Comparison of ENCODE assay signal across 8 cellular contexts in genomic region chr21:44919913-44920693, GRCh38. TPM values are rescaled to one million over a fixed set of nuclear protein-coding genes. Genes with fewer than 3 reads are reported as not detected.
DNase-seq lines count a peak whose midpoint lies in the region; ATAC-seq and TF ChIP-seq lines count a peak whose summit lies in the region.

No MANE protein-coding gene starts in this region.

- no peak for TF ChIP-seq POLR2A in erythroblast (IDR thresholded peaks at IDR 0.05; ENCODE audit: low read length)

- H3K9me3 Mint-ChIP-seq in activated naive CD8-positive, alpha-beta T cell treated with anti-CD3 and anti-CD28 coated beads, Interleukin-2, amount 50 U/mL, for 24 hours: no peaks in the 10 kb centered on the region
- no peaks in the 10 kb centered on the region for H3K9me3 Mint-ChIP-seq in neural crest cell

- H3K36me3 Mint-ChIP-seq in activated naive CD8-positive, alpha-beta T cell treated with anti-CD3 and anti-CD28 coated beads, Interleukin-2, amount 50 U/mL, for 24 hours (ENCODE audit: low read depth): peaks cover 33% of the 10 kb centered on the region
- no peaks in the 10 kb centered on the region for H3K36me3 Mint-ChIP-seq in neural crest cell (ENCODE audit: low read depth)

- peak overlapping the region; percentile 100 for H3K4me3 Mint-ChIP-seq in activated naive CD8-positive, alpha-beta T cell treated with anti-CD3 and anti-CD28 coated beads, Interleukin-2, amount 50 U/mL, for 24 hours
- no peak overlapping the region for H3K4me3 Mint-ChIP-seq in neural crest cell

- ATAC-seq in HG03103 (IDR thresholded peaks at IDR 0.05; ENCODE audit: low read depth, unreplicated experiment) (peak; percentile 13), GM18867 (IDR thresholded peaks at IDR 0.05; ENCODE audit: unreplicated experiment) (no peak)
- ATAC-seq in activated naive CD8-positive, alpha-beta T cell treated with anti-CD3 and anti-CD28 coated beads, Interleukin-2, amount 50 U/mL, for 24 hours: peak; percentile 27

- H3K4me3 ChIP-seq in GM12875 (ENCODE audit: low read depth, low read length): peak overlapping the region; percentile 81

- peaks cover 81% of the 10 kb centered on the region for H3K4me1 Mint-ChIP-seq in activated naive CD8-positive, alpha-beta T cell treated with anti-CD3 and anti-CD28 coated beads, Interleukin-2, amount 50 U/mL, for 24 hours
- peaks cover 14% of the 10 kb centered on the region for H3K4me1 Mint-ChIP-seq in neural crest cell

- H3K27ac Mint-ChIP-seq in activated naive CD8-positive, alpha-beta T cell treated with anti-CD3 and anti-CD28 coated beads, Interleukin-2, amount 50 U/mL, for 24 hours: peak overlapping the region; percentile 95
- H3K27ac Mint-ChIP-seq in neural crest cell (ENCODE audit: unreplicated experiment): peak overlapping the region; percentile 84

- no peak for TF ChIP-seq CTCF in GM12875 (IDR thresholded peaks at IDR 0.05; ENCODE audit: borderline replicate concordance, insufficient read depth, low read depth, low read length)
- TF ChIP-seq CTCF in neural crest cell (conservative IDR thresholded peaks at IDR 0.05): no peak

- no peak for DNase-seq in activated naive CD8-positive, alpha-beta T cell treated with anti-CD3 and anti-CD28 coated beads, Interleukin-2, amount 50 U/mL, for 24 hours
- no peak for DNase-seq in neural crest cell (ENCODE audit: low read depth, low spot score)
- no peak for DNase-seq in erythroblast (lab: John Stamatoyannopoulos, UW)
- DNase-seq in NCI-H748 (lab: John Stamatoyannopoulos, UW; ENCODE audit: unreplicated experiment): no peak
- no peak for DNase-seq in T-helper 9 cell

- no peaks in the 10 kb centered on the region for H3K27me3 Mint-ChIP-seq in activated naive CD8-positive, alpha-beta T cell treated with anti-CD3 and anti-CD28 coated beads, Interleukin-2, amount 50 U/mL, for 24 hours
- H3K27me3 Mint-ChIP-seq in neural crest cell (ENCODE audit: low read depth): peaks cover 56% of the 10 kb centered on the region

RNA-seq across cellular contexts. Expression of gene ITGB2, which starts 0.6 kb away (rescaled TPM):
- total RNA-seq in neural crest cell: 0.84 and 0.89 TPM in 2 replicates

RNA-seq across cellular contexts. Expression of gene SLX9, which starts 19.7 kb away (rescaled TPM):
- total RNA-seq in neural crest cell: 40.5 and 42.3 TPM in 2 replicates

RNA-seq across cellular contexts. Expression of gene PTTG1IP, which starts 46.6 kb away (rescaled TPM):
- 164 and 169 TPM in 2 replicates for total RNA-seq in neural crest cell
